In the genomic region with DNA sequence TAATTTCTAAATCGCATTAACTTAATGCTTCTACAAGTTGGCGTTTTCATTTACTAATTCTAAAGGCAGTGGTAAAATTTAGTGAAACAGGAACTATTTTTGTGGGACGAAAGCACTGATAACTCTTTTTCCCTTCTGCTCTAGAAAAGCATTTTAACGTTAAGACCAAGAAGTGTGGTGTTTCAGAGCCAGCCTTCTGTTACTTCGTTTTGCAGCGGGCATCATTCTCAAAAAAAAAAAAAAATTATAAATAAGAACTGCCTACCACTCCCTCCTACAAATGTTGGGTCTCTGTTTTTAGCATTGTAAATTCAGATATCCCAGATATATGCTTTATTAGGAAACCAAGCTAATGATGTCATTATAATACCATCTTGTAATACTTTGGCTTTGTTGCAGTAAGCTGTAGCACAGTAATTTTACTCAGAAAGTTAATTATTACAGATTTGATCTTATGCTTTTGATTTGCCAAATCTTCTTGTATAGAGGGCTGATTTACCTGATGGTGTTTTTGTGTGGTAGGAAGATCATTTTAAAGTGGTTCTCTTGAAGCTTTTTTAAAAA, we compare ENCODE assay signal across 8 cellular contexts. TPM values are rescaled to one million over a fixed set of nuclear protein-coding genes. Genes with fewer than 3 reads are reported as not detected.
DNase-seq lines count a peak whose midpoint lies in the region; ATAC-seq and TF ChIP-seq lines count a peak whose summit lies in the region.

No MANE protein-coding gene starts in this region.

- peak overlapping the region; percentile 96 for H3K4me3 Mint-ChIP-seq in HFFc6

- H3K27me3 Mint-ChIP-seq in HFFc6 (ENCODE audit: insufficient read depth): no peaks in the 10 kb centered on the region

- ATAC-seq in mucosa of descending colon (no peak), HG03432 (IDR thresholded peaks at IDR 0.05; ENCODE audit: unreplicated experiment) (no peak), GM19463 (IDR thresholded peaks at IDR 0.05; ENCODE audit: unreplicated experiment) (no peak)

- no peaks in the 10 kb centered on the region for H3K27me3 ChIP-seq in ACC112 (ENCODE audit: insufficient read depth, low read length)
- no peaks in the 10 kb centered on the region for H3K27me3 ChIP-seq in breast epithelium

- H3K4me1 Mint-ChIP-seq in HFFc6 (ENCODE audit: low read depth): peaks cover 29% of the 10 kb centered on the region

- H3K9me3 Mint-ChIP-seq in HFFc6: no peaks in the 10 kb centered on the region

- H3K27ac Mint-ChIP-seq in HFFc6: peak overlapping the region; percentile 93

- TF ChIP-seq POLR2A in breast epithelium (IDR thresholded peaks at IDR 0.05): no peak

- TF ChIP-seq CTCF in HFFc6 (IDR thresholded peaks at IDR 0.05) (no peak), breast epithelium (IDR thresholded peaks at IDR 0.05) (no peak), mucosa of descending colon (IDR thresholded peaks at IDR 0.05) (no peak)

- DNase-seq in HFFc6 (no peak), breast epithelium (ENCODE audit: low spot score in 2 of 2) (no peak), mucosa of descending colon (no peak), NCI-H2029 (lab: John Stamatoyannopoulos, UW) (no peak), D341Med (ENCODE audit: low spot score) (no peak)

- H2AFZ ChIP-seq in ACC112 (ENCODE audit: low read length, unreplicated experiment): peak overlapping the region; percentile 90

- H3K79me2 ChIP-seq in ACC112 (ENCODE audit: control insufficient read depth, insufficient read depth, low read length, unreplicated experiment): peaks cover 58% of the 10 kb centered on the region

- intact Hi-C loops in breast epithelium (cut with DNase I; ENCODE audit: low total_unique reads): loop anchor here (1.0 to 10.0 kb wide), 2 partner anchors 7 to 1520 kb away; partner anchors contain the start of gene EIF4G1
- intact Hi-C loops in mucosa of descending colon (cut with DNase I, micrococcal nuclease): no loop called here

- no peaks in the 10 kb centered on the region for H3K36me3 ChIP-seq in ACC112 (ENCODE audit: insufficient read depth, low read length)
- H3K36me3 ChIP-seq in breast epithelium: no peaks in the 10 kb centered on the region
- no peaks in the 10 kb centered on the region for H3K36me3 ChIP-seq in mucosa of descending colon (ENCODE audit: low read depth)

- H3K36me3 Mint-ChIP-seq in HFFc6 (ENCODE audit: low read depth): 0 out of 2 replicates have a peak, but pooled peaks cover 3% of the 10 kb centered on the region

- no peaks in the 10 kb centered on the region for H3K9me3 ChIP-seq in breast epithelium
- H3K9me3 ChIP-seq in mucosa of descending colon: no peaks in the 10 kb centered on the region

- H3K27ac ChIP-seq in ACC112 (ENCODE audit: low read depth, low read length) (peak overlapping the region; percentile 65), breast epithelium (peak overlapping the region; percentile 95 to 96)

- H3K4me3 ChIP-seq in ACC112 (ENCODE audit: low read depth, low read length) (peak overlapping the region; percentile 96), breast epithelium (peak overlapping the region; percentile 73 to 91 (median 81)), mucosa of descending colon (peak overlapping the region; percentile 92)

- peaks cover 9% of the 10 kb centered on the region for H3K4me1 ChIP-seq in ACC112 (ENCODE audit: control insufficient read depth, insufficient read depth, low read length, unreplicated experiment)
- peaks cover 0 to 5% of the 10 kb centered on the region in 2 donors for H3K4me1 ChIP-seq in breast epithelium
- peaks cover 9% of the 10 kb centered on the region for H3K4me1 ChIP-seq in mucosa of descending colon (ENCODE audit: low read depth)

RNA-seq across cellular contexts. Expression of gene ATP11B, which starts 1.6 kb away (rescaled TPM):
- total RNA-seq in HFFc6 (2021; fragmentation: NEBNext Ultra II Directional; extraction: Animal tissue kit (Norgen Biotek cat#: 25700)): 10 to 100 TPM; 43.9 to 60.5 (median 51.5) TPM
- total RNA-seq in breast epithelium (10 to 100 TPM; 70.8 to 92.8 (median 77.3) TPM), mucosa of descending colon (100 to 1,000 TPM; 100 to 107 (median 102) TPM)
